In genomic region chr5:150412319-150413175, GRCh38 we compare ENCODE assay signal across 8 cellular contexts. TPM values are rescaled to one million over a fixed set of nuclear protein-coding genes. Genes with fewer than 3 reads are reported as not detected.
DNase-seq lines count a peak whose midpoint lies in the region; ATAC-seq, FAIRE-seq and TF ChIP-seq lines count a peak whose summit lies in the region.

Gene CD74, minus strand, starts transcription at chr5:150412910. Its CDS starts 161 bp downstream, at chr5:150412749.

- peaks cover 3 to 24% (median 12%) of the 10 kb centered on the region in 4 donors for H3K4me1 ChIP-seq in Peyer's patch

- intact Hi-C loops in activated T-helper 2 cell treated with anti-CD3 and anti-CD28 coated beads, Interferon-gamma antibody, Interleukin-2, Interleukin-4, amounts not matched to agents 10 μg/mL and 5 μg/mL and 100 μg/mL, durations not matched to agents 14 hours and 24 hours and 36 hours (cut with micrococcal nuclease), result loop anchor here (1.0 to 2.0 kb wide), 4 partner anchors 24 to 412 kb away; partner anchors contain the start of genes HMGXB3, RPS14, TCOF1 and TIGD6

- peaks cover 19% of the 10 kb centered on the region for H3K36me3 Mint-ChIP-seq in activated T-helper 2 cell treated with anti-CD3 and anti-CD28 coated beads, Interferon-gamma antibody, Interleukin-2, Interleukin-4, amounts not matched to agents 10 μg/mL and 5 μg/mL and 100 μg/mL, durations not matched to agents 14 hours and 24 hours and 36 hours (ENCODE audit: low read depth)

- peak; percentile 82 for DNase-seq in GM18507 (ENCODE audit: extremely low spot score, insufficient read length, low read depth)
- peak; percentile 83 to 98 (median 98) for DNase-seq in Peyer's patch
- DNase-seq in activated T-helper 2 cell treated with anti-CD3 and anti-CD28 coated beads, Interferon-gamma antibody, Interleukin-2, Interleukin-4, amounts not matched to agents 10 μg/mL and 5 μg/mL and 100 μg/mL, durations not matched to agents 14 hours and 24 hours and 36 hours (ENCODE audit: low spot score), result peak; percentile 90
- DNase-seq in germinal center (ENCODE audit: low spot score), result peak; percentile 95
- DNase-seq in omental fat pad (ENCODE audit: low spot score), result peak; percentile 78
- DNase-seq in NCI-H2171 treated with DMSO at 0.1 percent for 48 hours (lab: John Stamatoyannopoulos, UW), result no peak

- H3K9me3 ChIP-seq in Peyer's patch, result no peaks in the 10 kb centered on the region

- peaks cover 27% of the 10 kb centered on the region for H3K4me1 Mint-ChIP-seq in activated T-helper 2 cell treated with anti-CD3 and anti-CD28 coated beads, Interferon-gamma antibody, Interleukin-2, Interleukin-4, amounts not matched to agents 10 μg/mL and 5 μg/mL and 100 μg/mL, durations not matched to agents 14 hours and 24 hours and 36 hours (ENCODE audit: low read depth)

- no peaks in the 10 kb centered on the region for H3K27me3 Mint-ChIP-seq in activated T-helper 2 cell treated with anti-CD3 and anti-CD28 coated beads, Interferon-gamma antibody, Interleukin-2, Interleukin-4, amounts not matched to agents 10 μg/mL and 5 μg/mL and 100 μg/mL, durations not matched to agents 14 hours and 24 hours and 36 hours (ENCODE audit: low read depth)

- no peak for TF ChIP-seq CTCF in Peyer's patch (IDR thresholded peaks at IDR 0.05)
- no peak for TF ChIP-seq CTCF in omental fat pad (IDR thresholded peaks at IDR 0.05)

- no peaks in the 10 kb centered on the region for H3K27me3 ChIP-seq in Peyer's patch

- peak; percentile 99 for FAIRE-seq in GM18507 (lab: Jason Lieb, UNC)

- H3K4me3 ChIP-seq in Peyer's patch, result peak within 1 kb of the TSS; percentile 55 to 75 (median 64)

- peak within 1 kb of the TSS; percentile 94 for H3K27ac Mint-ChIP-seq in activated T-helper 2 cell treated with anti-CD3 and anti-CD28 coated beads, Interferon-gamma antibody, Interleukin-2, Interleukin-4, amounts not matched to agents 10 μg/mL and 5 μg/mL and 100 μg/mL, durations not matched to agents 14 hours and 24 hours and 36 hours

- H3K36me3 ChIP-seq in Peyer's patch, result peaks cover 0 to 8% (median 0%) of the 10 kb centered on the region in 3 donors

- peak; percentile 85 to 89 for TF ChIP-seq POLR2A in Peyer's patch (IDR thresholded peaks at IDR 0.05)

- peak within 1 kb of the TSS; percentile 85 to 97 (median 94) for H3K27ac ChIP-seq in Peyer's patch
- peak within 1 kb of the TSS; percentile 89 for H3K27ac ChIP-seq in temporal lobe (ENCODE audit: low read depth, low read length)

- peak; percentile 74 for ATAC-seq in HG02943 (IDR thresholded peaks at IDR 0.05; ENCODE audit: low read depth, unreplicated experiment)
- ATAC-seq in omental fat pad (ENCODE audit: low FRiP score), result peak; percentile 81

- peak within 1 kb of the TSS; percentile 88 for H3K4me3 Mint-ChIP-seq in activated T-helper 2 cell treated with anti-CD3 and anti-CD28 coated beads, Interferon-gamma antibody, Interleukin-2, Interleukin-4, amounts not matched to agents 10 μg/mL and 5 μg/mL and 100 μg/mL, durations not matched to agents 14 hours and 24 hours and 36 hours (ENCODE audit: low read depth)

- no peaks in the 10 kb centered on the region for H3K9me3 Mint-ChIP-seq in activated T-helper 2 cell treated with anti-CD3 and anti-CD28 coated beads, Interferon-gamma antibody, Interleukin-2, Interleukin-4, amounts not matched to agents 10 μg/mL and 5 μg/mL and 100 μg/mL, durations not matched to agents 14 hours and 24 hours and 36 hours

RNA-seq across cellular contexts. Expression of gene CD74, which starts in this region (rescaled TPM):
- total RNA-seq in Peyer's patch (1,000 to 10,000 TPM in 2 of 4 donors, 100 to 1,000 TPM in 2; 759 to 2,006 (median 1,183) TPM), omental fat pad (100 to 1,000 TPM; 188 to 705 (median 639) TPM), temporal lobe (2.5 TPM)
- 445 and 452 TPM in 2 replicates for total RNA-seq in activated T-helper 2 cell treated with anti-CD3 and anti-CD28 coated beads, Interferon-gamma antibody, Interleukin-2, Interleukin-4, amounts not matched to agents 10 μg/mL and 5 μg/mL and 100 μg/mL, durations not matched to agents 14 hours and 24 hours and 36 hours

Comparison
In these comparisons a context has a peak if more than half of its experiments do, and no peak if none do; other contexts are left out.
1. RNA of gene CD74 (total RNA-seq): 759 to 2,006 TPM in Peyer's patch, 188 to 705 TPM in omental fat pad and 445 to 452 TPM in activated T-helper 2 cell treated with anti-CD3 and anti-CD28 coated beads, Interferon-gamma antibody, Interleukin-2, Interleukin-4, amounts not matched to agents 10 μg/mL and 5 μg/mL and 100 μg/mL, durations not matched to agents 14 hours and 24 hours and 36 hours; 2.5 TPM in temporal lobe (single experiment); every median in the first group is over 10 times any median in the second.